ENCODE assay signal across 32 cellular contexts in the genomic region with DNA sequence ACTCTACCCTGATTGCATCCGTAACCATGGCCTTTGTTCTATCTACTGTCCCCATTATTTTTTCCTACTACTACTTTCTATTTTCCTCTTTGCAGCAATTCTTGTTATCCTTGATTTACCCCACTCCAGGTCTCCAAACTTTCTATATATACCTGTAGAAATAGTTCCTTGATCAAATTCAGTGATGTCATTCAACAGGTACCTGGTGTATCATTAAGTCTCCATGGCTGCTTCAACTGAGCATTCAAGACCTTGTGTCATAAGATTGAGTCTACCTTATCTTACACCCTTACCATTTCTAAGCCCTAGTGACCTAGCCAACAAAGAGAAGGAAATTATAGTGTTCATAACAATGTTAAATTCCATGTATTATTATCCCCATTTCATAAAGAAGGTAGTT. TPM values are rescaled to one million over a fixed set of nuclear protein-coding genes. Genes with fewer than 3 reads are reported as not detected.
DNase-seq lines count a peak whose midpoint lies in the region; ATAC-seq, FAIRE-seq and TF ChIP-seq lines count a peak whose summit lies in the region.
"Had no signal": no experiment of that assay in that cellular context is flagged by ENCODE, and none has a peak within 500 bp of the region (broad histone marks: within the 10 kb centered on the region; RNA-seq: fewer than 3 reads in every experiment).

No MANE protein-coding gene starts in this region.

- no peaks in the 10 kb centered on the region for H3K36me3 ChIP-seq in HepG2 (replicated peaks in 1 of 2; ENCODE audit: control insufficient read depth in 1 of 2, insufficient read depth in 2 of 2, low read length in 2 of 2)
- H3K36me3 ChIP-seq in right lobe of liver = no peaks in the 10 kb centered on the region
- H3K36me3 ChIP-seq in HEK293 (ENCODE audit: control insufficient read depth in 2 of 2, insufficient read depth in 1 of 2, low read length in 2 of 2) = no peaks in the 10 kb centered on the region
- H3K36me3 ChIP-seq: BE2C; BLaER1; BLaER1 treated with 17β-estradiol and CSF1 and Interleukin-3, amounts not matched to agents 10 nM and 100 nM had no signal

- H3K27me3 ChIP-seq in HepG2 (ENCODE audit: control insufficient read depth in 1 of 2, insufficient read depth in 2 of 2, low read length in 2 of 2) (no peaks in the 10 kb centered on the region), right lobe of liver (no peaks in the 10 kb centered on the region)
- H3K27me3 ChIP-seq: BE2C; BLaER1; BLaER1 treated with 17β-estradiol and CSF1 and Interleukin-3, amounts not matched to agents 10 nM and 100 nM had no signal

- no peak overlapping the region for H3K9ac ChIP-seq in HepG2 (ENCODE audit: insufficient read depth, low read depth, low read length)
- H3K9ac ChIP-seq: BLaER1; BLaER1 treated with 17β-estradiol and CSF1 and Interleukin-3, amounts not matched to agents 10 nM and 100 nM had no signal

- TF ChIP-seq EP300 in HepG2 (IDR thresholded peaks at IDR 0.05; ENCODE audit: low read depth in 2 of 2, low read length in 2 of 2) (no peak), HepG2 (CRISPR knock-in tag; IDR thresholded peaks at IDR 0.05; ENCODE audit: borderline replicate concordance) (no peak)

- DNase-seq in HepG2 (ENCODE audit: low spot score) = no peak
- DNase-seq in right lobe of liver = no peak
- no peak for DNase-seq in left ventricle myocardium superior
- DNase-seq: 8988T; ACHN; AML-193; BE2C; C1 segment of cervical spinal cord; Caco-2; Calu3; CD4-positive, alpha-beta memory T cell; CD4-positive, alpha-beta T cell; CD4-positive, CD25-positive, alpha-beta regulatory T cell; CD8-positive, alpha-beta memory T cell; CD8-positive, alpha-beta T cell; COR-L47; DMS 273 treated with DMSO at 0.1 percent for 48 hours; DMS153; DMS53; DMS79; DMS79 treated with DMSO at 0.1 percent for 48 hours; DND-41; EL had no signal

- no peaks in the 10 kb centered on the region for H4K20me1 ChIP-seq in HepG2 (ENCODE audit: insufficient read depth, low read length)
- H4K20me1 ChIP-seq: BLaER1; BLaER1 treated with 17β-estradiol and CSF1 and Interleukin-3, amounts not matched to agents 10 nM and 100 nM had no signal

- no TSS peak for BruUV-seq in HepG2 (replicated peaks; lab: Mats Ljungman, UMichigan)

- in situ Hi-C loops in HepG2 (cut with HindIII; ENCODE audit: extremely low pct_ligation_motif_present, low pct_unique_long_range_greater_than_20kb) = no loop called here

- FAIRE-seq in HepG2 (lab: Jason Lieb, UNC) = no peak
- FAIRE-seq: A204.1, A549, D721Med had no signal

- no peak overlapping the region for H3K27ac ChIP-seq in HepG2 (ENCODE audit: extremely low read length, insufficient read depth, low read length)
- H3K27ac ChIP-seq in right lobe of liver = no peak overlapping the region
- no peak overlapping the region for H3K27ac ChIP-seq in HEK293 (ENCODE audit: extremely low read depth, low read depth, low read length)
- H3K27ac ChIP-seq: 22Rv1; A549; BLaER1; BLaER1 treated with 17β-estradiol and CSF1 and Interleukin-3, amounts not matched to agents 10 nM and 100 nM; C4-2B had no signal

- intact Hi-C loops in HepG2 (cut with micrococcal nuclease; ENCODE audit: unreplicated experiment) = no loop called here
- intact Hi-C loops in right lobe of liver (cut with DNase I) = no loop called here
- intact Hi-C loops in left ventricle myocardium superior (cut with micrococcal nuclease) = no loop called here

- no peak overlapping the region for H2AFZ ChIP-seq in HepG2 (ENCODE audit: low read length)

- CTCF ChIA-PET in HepG2 (lab: Yijun Ruan, JAX; ENCODE audit: low intra/inter-chr PET ratio, low total read pairs) (no interaction called here), HEK293 (lab: Yijun Ruan, JAX) (interaction anchor here (0.8 kb wide), 1 partner anchor 1993 kb away, joined by 3 read pairs; no protein-coding TSS in a partner anchor)

- no peak for ATAC-seq in HepG2
- no peak for ATAC-seq in right lobe of liver
- no peak for ATAC-seq in left ventricle myocardium superior
- ATAC-seq: A549; CD8-positive, alpha-beta T cell had no signal

- WGBS in HepG2 (ENCODE audit: low lambda C conversion rate) = 94% methylated on average over 1 of the region's 1 CpG
- WGBS in right lobe of liver (ENCODE audit: insufficient coverage, low coverage, low lambda C conversion rate, missing lambda C conversion rate) = 83% methylated on average over 1 of the region's 1 CpG

- H3K4me2 ChIP-seq in HepG2 (ENCODE audit: low read depth, low read length) = no peak overlapping the region
- H3K4me2 ChIP-seq: A549; BLaER1; BLaER1 treated with 17β-estradiol and CSF1 and Interleukin-3, amounts not matched to agents 10 nM and 100 nM had no signal

- no peaks in the 10 kb centered on the region for H3K79me2 ChIP-seq in HepG2 (ENCODE audit: insufficient read depth, low read length)

- no peak for TF ChIP-seq POLR2A in HepG2 (IDR thresholded peaks at IDR 0.05; ENCODE audit: insufficient read depth in 1 of 2, low read depth in 2 of 2, low read length in 2 of 2)
- no peak for TF ChIP-seq POLR2A in right lobe of liver (IDR thresholded peaks at IDR 0.05)

- H3K4me3 ChIP-seq in HepG2 (replicated peaks in 1 of 3; ENCODE audit: insufficient read depth in 1 of 3, low read depth in 2 of 3, low read length in 3 of 3) (no peak overlapping the region), right lobe of liver (no peak overlapping the region), HEK293 (ENCODE audit: low read depth, low read length) (no peak overlapping the region)
- H3K4me3 ChIP-seq: A549; BLaER1; BLaER1 treated with 17β-estradiol and CSF1 and Interleukin-3, amounts not matched to agents 10 nM and 100 nM had no signal

- POLR2A ChIA-PET in HepG2 (lab: Yijun Ruan, JAX) = no interaction called here
- POLR2A ChIA-PET in HEK293 (lab: Yijun Ruan, JAX) = no interaction called here

- no peak for TF ChIP-seq RAD21 in HepG2 (CRISPR knock-in tag; IDR thresholded peaks at IDR 0.05)

- no peaks in the 10 kb centered on the region; the same call in 1 of the 2 replicates for H3K4me1 ChIP-seq in HepG2 (ENCODE audit: insufficient read depth, low read length)
- peaks cover 0 to 6% (median 2%) of the 10 kb centered on the region in 4 donors for H3K4me1 ChIP-seq in right lobe of liver
- H3K4me1 ChIP-seq in HEK293 (ENCODE audit: control insufficient read depth, insufficient read depth, low read length) = no peaks in the 10 kb centered on the region
- H3K4me1 ChIP-seq: A549; BE2C; BLaER1; BLaER1 treated with 17β-estradiol and CSF1 and Interleukin-3, amounts not matched to agents 10 nM and 100 nM; Caco-2 had no signal

- TF ChIP-seq CTCF in HepG2 (CRISPR knock-in tag; IDR thresholded peaks at IDR 0.05) = no peak
- TF ChIP-seq CTCF in right lobe of liver (IDR thresholded peaks at IDR 0.05) = no peak
- TF ChIP-seq CTCF in HEK293 (tag by site-specific recombination; IDR thresholded peaks at IDR 0.05) = no peak

- H3K9me3 ChIP-seq in HepG2 (ENCODE audit: low read length) = no peaks in the 10 kb centered on the region
- H3K9me3 ChIP-seq in right lobe of liver = no peaks in the 10 kb centered on the region
- H3K9me3 ChIP-seq in HEK293 (ENCODE audit: control insufficient read depth, insufficient read depth, low read depth, low read length) = no peaks in the 10 kb centered on the region
- H3K9me3 ChIP-seq: BE2C, Caco-2 had no signal

TF ChIP-seq in HepG2, 621 proteins besides CTCF, POLR2A, EP300 and RAD21:
- TF ChIP-seq ATF7 (IDR thresholded peaks at IDR 0.05) (0 out of 2 replicates have a peak, but pooled peaks have one; percentile 2), ATF7 (CRISPR knock-in tag; IDR thresholded peaks at IDR 0.05) (no peak), SMAD9 (CRISPR knock-in tag; IDR thresholded peaks at IDR 0.05) (no peak)

TF ChIP-seq in HEK293, 187 proteins besides CTCF, POLR2A, EP300 and RAD21 (continues in another document):
- TF ChIP-seq ZNF132 (tag by site-specific recombination; IDR thresholded peaks at IDR 0.05; ENCODE audit: borderline replicate concordance) (no peak), ZFP69B (tag by site-specific recombination; IDR thresholded peaks at IDR 0.05) (no peak), ZNF335 (tag by site-specific recombination; conservative IDR thresholded peaks at IDR 0.05) (no peak), ZNF544 (tag by site-specific recombination; IDR thresholded peaks at IDR 0.05) (no peak)
- TF ChIP-seq, protein P1, sequence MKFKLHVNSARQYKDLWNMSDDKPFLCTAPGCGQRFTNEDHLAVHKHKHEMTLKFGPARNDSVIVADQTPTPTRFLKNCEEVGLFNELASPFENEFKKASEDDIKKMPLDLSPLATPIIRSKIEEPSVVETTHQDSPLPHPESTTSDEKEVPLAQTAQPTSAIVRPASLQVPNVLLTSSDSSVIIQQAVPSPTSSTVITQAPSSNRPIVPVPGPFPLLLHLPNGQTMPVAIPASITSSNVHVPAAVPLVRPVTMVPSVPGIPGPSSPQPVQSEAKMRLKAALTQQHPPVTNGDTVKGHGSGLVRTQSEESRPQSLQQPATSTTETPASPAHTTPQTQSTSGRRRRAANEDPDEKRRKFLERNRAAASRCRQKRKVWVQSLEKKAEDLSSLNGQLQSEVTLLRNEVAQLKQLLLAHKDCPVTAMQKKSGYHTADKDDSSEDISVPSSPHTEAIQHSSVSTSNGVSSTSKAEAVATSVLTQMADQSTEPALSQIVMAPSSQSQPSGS (tag by site-specific recombination; IDR thresholded peaks at IDR 0.05; ENCODE audit: low read depth) = peak; percentile 61

RNA-seq across cellular contexts. Expression of a gene that starts 35.8 kb away (rescaled TPM):
- total RNA-seq in HepG2 (2016; rRNA removed; fragmentation: Illumina TruSeq; extraction: Trizol) (0.83 and 0.91 TPM in 2 replicates), right lobe of liver (1 to 10 TPM; 3.9 to 6.5 (median 4.9) TPM), left ventricle myocardium superior (18.2 TPM)
- 1.4 and 2.0 TPM in 2 replicates for total RNA-seq in HepG2 (2016; cell fraction: cytosol; rRNA removed; fragmentation: Illumina TruSeq; extraction: Trizol; ENCODE audit: low read depth)
- total RNA-seq in HepG2 (2016; cell fraction: insoluble cytoplasmic fraction; rRNA removed; fragmentation: Illumina TruSeq; extraction: Trizol) = 1.1 and 1.2 TPM in 2 replicates
- total RNA-seq in HepG2 (2016; cell fraction: membrane; rRNA removed; fragmentation: Illumina TruSeq; extraction: Trizol) = 0.62 and 0.77 TPM in 2 replicates
- 1.5 and 2.1 TPM in 2 replicates for total RNA-seq in HepG2 (2016; cell fraction: nucleus; rRNA removed; fragmentation: Illumina TruSeq; extraction: Trizol)
- polyA plus RNA-seq in HepG2 (2011; rRNA removed) = 0.66 and 0.68 TPM in 2 replicates
- 0.28 and 0.31 TPM in 2 replicates for polyA plus RNA-seq in HepG2 (2011; cell fraction: cytosol; rRNA removed)
- polyA plus RNA-seq in HepG2 (2011; cell fraction: nucleus; rRNA removed) = 0.59 and 0.93 TPM in 2 replicates
- polyA plus RNA-seq in HepG2 (2012) = 1.4 and 1.5 TPM in 2 replicates
- polyA plus RNA-seq in HepG2 (2016; cell fraction: cytosol; fragmentation: Illumina TruSeq; extraction: Trizol; ENCODE audit: low read depth) = 0.07 TPM in 2 replicates
- polyA plus RNA-seq in HepG2 (2016; cell fraction: insoluble cytoplasmic fraction; fragmentation: Illumina TruSeq; extraction: Trizol; ENCODE audit: low read depth) = 0.53 and 0.63 TPM in 2 replicates
- polyA plus RNA-seq in HepG2 (2016; cell fraction: membrane; fragmentation: Illumina TruSeq; extraction: Trizol; ENCODE audit: low read depth) = 0.08 and 0.11 TPM in 2 replicates
- 1.4 TPM in 2 replicates for polyA plus RNA-seq in HepG2 (2016; cell fraction: nucleus; fragmentation: Illumina TruSeq; extraction: Trizol; ENCODE audit: insufficient read depth, low read depth)
- 2.3 TPM in 1 of 2 replicates, not detected in the other for polyA minus RNA-seq in HepG2 (2011; rRNA and poly(A)+ RNA removed; ENCODE audit: low replicate concordance)
- 0.79 and 1.3 TPM in 2 replicates for polyA minus RNA-seq in HepG2 (2011; cell fraction: cytosol; rRNA and poly(A)+ RNA removed)
- 2.1 and 2.3 TPM in 2 replicates for polyA minus RNA-seq in HepG2 (2011; cell fraction: nucleus; rRNA and poly(A)+ RNA removed)
- total RNA-seq: CD4-positive, alpha-beta memory T cell; CD8-positive, alpha-beta memory T cell had no signal
- polyA plus RNA-seq: CD14-positive monocyte; CD4-positive, alpha-beta memory T cell; CD4-positive, CD25-positive, alpha-beta regulatory T cell; CD8-positive, alpha-beta memory T cell had no signal
